ENCODE assay signal across 27 cellular contexts in genomic region chr5:156570615-156571014, GRCh38.
"Had no signal": no experiment of that assay in that cellular context is flagged by ENCODE, and none has a peak within 500 bp of the region (broad histone marks: within the 10 kb centered on the region; RNA-seq: fewer than 3 reads in every experiment).

No MANE protein-coding gene starts in this region.

- H3K4me3 ChIP-seq: stomach, suprapubic skin, testis, thoracic aorta, thyroid gland, tibial artery, tibial nerve, transverse colon, upper lobe of left lung, upper lobe of right lung, uterus, vagina had no signal

- H3K27ac ChIP-seq: stomach, suprapubic skin, testis, thoracic aorta, thyroid gland, tibial artery, tibial nerve, transverse colon, upper lobe of left lung, upper lobe of right lung, uterus, vagina had no signal

- H3K9me3 ChIP-seq: stomach, suprapubic skin, testis, thoracic aorta, thyroid gland, tibial artery, tibial nerve, transverse colon, upper lobe of left lung, upper lobe of right lung, uterus, vagina had no signal

- H3K9me3 Mint-ChIP-seq: stimulated activated effector memory CD8-positive, alpha-beta T cell treated with anti-CD3 and anti-CD28 coated beads, Interleukin-12 subunit alpha, Interleukin-12 subunit beta, amount 100 ng/mL, for 72 hours; stimulated activated memory B cell treated with anti-CD40 and anti-IgM and Interleukin-4, amounts not matched to agents 10 μg/mL and 1 μg/mL and 100 μg/mL, for 72 hours; stimulated activated naive B cell treated with anti-CD40 and anti-IgM and Interleukin-4, amounts not matched to agents 10 μg/mL and 1 μg/mL and 100 μg/mL, for 72 hours; stimulated activated naive CD8-positive, alpha-beta T cell treated with anti-CD3 and anti-CD28 coated beads, Interleukin-15, amount 100 ng/mL, for 72 hours; stimulated activated naive CD8-positive, alpha-beta T cell treated with anti-CD3 and anti-CD28 coated beads, Interleukin-15, Interleukin-2, amounts not matched to agents 100 ng/mL and 50 ng/mL, for 24 hours; type B pancreatic cell had no signal

- DNase-seq: stimulated activated CD4-positive, alpha-beta T cell treated with anti-CD3 and anti-CD28 coated beads, Interleukin-2, amount 100 ng/mL, for 48 hours; stimulated activated CD4-positive, alpha-beta T cell treated with anti-CD3 and anti-CD28 coated beads, Interleukin-4, amount 100 ng/mL, for 24 hours; stimulated activated CD4-positive, alpha-beta T cell treated with anti-CD3 and anti-CD28 coated beads, Interleukin-4, amount 100 ng/mL, for 4 hours; stimulated activated CD8-positive, alpha-beta memory T cell treated with anti-CD3 and anti-CD28 coated beads, Interleukin-4, amount 100 ng/mL, for 48 hours; stimulated activated naive B cell treated with anti-CD40 and anti-IgM and Interleukin-4, amounts not matched to agents 10 μg/mL and 1 μg/mL and 100 μg/mL, for 72 hours; stimulated activated naive CD4-positive, alpha-beta T cell; stimulated activated naive CD4-positive, alpha-beta T cell treated with Interleukin-2 at 50 U/mL for 16 hours; stimulated activated naive CD8-positive, alpha-beta T cell treated with anti-CD3 and anti-CD28 coated beads, Interleukin-15, amount 100 ng/mL, for 72 hours; stimulated activated naive CD8-positive, alpha-beta T cell treated with anti-CD3 and anti-CD28 coated beads, Interleukin-15, Interleukin-2, amounts not matched to agents 100 U/mL and 50 U/mL, for 24 hours; stomach; substantia nigra; testis; thyroid gland; tibial artery; transverse colon; trophoblast cell; upper lobe of left lung; upper lobe of right lung; uterus had no signal

- H3K36me3 ChIP-seq: stomach, suprapubic skin, thoracic aorta, thyroid gland, tibial artery, tibial nerve, transverse colon, upper lobe of left lung, upper lobe of right lung, uterus, vagina had no signal

- H3K27me3 ChIP-seq: stomach, suprapubic skin, testis, thyroid gland, tibial artery, tibial nerve, transverse colon, upper lobe of left lung, upper lobe of right lung, uterus, vagina had no signal

- H3K4me3 Mint-ChIP-seq: stimulated activated effector memory CD8-positive, alpha-beta T cell treated with anti-CD3 and anti-CD28 coated beads, Interleukin-12 subunit alpha, Interleukin-12 subunit beta, amount 100 ng/mL, for 72 hours; stimulated activated memory B cell treated with anti-CD40 and anti-IgM and Interleukin-4, amounts not matched to agents 10 μg/mL and 1 μg/mL and 100 μg/mL, for 72 hours; stimulated activated naive B cell treated with anti-CD40 and anti-IgM and Interleukin-4, amounts not matched to agents 10 μg/mL and 1 μg/mL and 100 μg/mL, for 72 hours; stimulated activated naive CD8-positive, alpha-beta T cell treated with anti-CD3 and anti-CD28 coated beads, Interleukin-15, amount 100 ng/mL, for 72 hours; stimulated activated naive CD8-positive, alpha-beta T cell treated with anti-CD3 and anti-CD28 coated beads, Interleukin-15, Interleukin-2, amounts not matched to agents 100 ng/mL and 50 ng/mL, for 24 hours; type B pancreatic cell had no signal

- H3K36me3 Mint-ChIP-seq: stimulated activated effector memory CD8-positive, alpha-beta T cell treated with anti-CD3 and anti-CD28 coated beads, Interleukin-12 subunit alpha, Interleukin-12 subunit beta, amount 100 ng/mL, for 72 hours; stimulated activated memory B cell treated with anti-CD40 and anti-IgM and Interleukin-4, amounts not matched to agents 10 μg/mL and 1 μg/mL and 100 μg/mL, for 72 hours; stimulated activated naive B cell treated with anti-CD40 and anti-IgM and Interleukin-4, amounts not matched to agents 10 μg/mL and 1 μg/mL and 100 μg/mL, for 72 hours; type B pancreatic cell had no signal

- H3K27me3 Mint-ChIP-seq: stimulated activated memory B cell treated with anti-CD40 and anti-IgM and Interleukin-4, amounts not matched to agents 10 μg/mL and 1 μg/mL and 100 μg/mL, for 72 hours; stimulated activated naive B cell treated with anti-CD40 and anti-IgM and Interleukin-4, amounts not matched to agents 10 μg/mL and 1 μg/mL and 100 μg/mL, for 72 hours; stimulated activated naive CD8-positive, alpha-beta T cell treated with anti-CD3 and anti-CD28 coated beads, Interleukin-15, amount 100 ng/mL, for 72 hours; stimulated activated naive CD8-positive, alpha-beta T cell treated with anti-CD3 and anti-CD28 coated beads, Interleukin-15, Interleukin-2, amounts not matched to agents 100 ng/mL and 50 ng/mL, for 24 hours; type B pancreatic cell had no signal

- H3K4me1 Mint-ChIP-seq: stimulated activated effector memory CD8-positive, alpha-beta T cell treated with anti-CD3 and anti-CD28 coated beads, Interleukin-12 subunit alpha, Interleukin-12 subunit beta, amount 100 ng/mL, for 72 hours; stimulated activated memory B cell treated with anti-CD40 and anti-IgM and Interleukin-4, amounts not matched to agents 10 μg/mL and 1 μg/mL and 100 μg/mL, for 72 hours; stimulated activated naive B cell treated with anti-CD40 and anti-IgM and Interleukin-4, amounts not matched to agents 10 μg/mL and 1 μg/mL and 100 μg/mL, for 72 hours; stimulated activated naive CD8-positive, alpha-beta T cell treated with anti-CD3 and anti-CD28 coated beads, Interleukin-15, amount 100 ng/mL, for 72 hours had no signal

- H3K27ac Mint-ChIP-seq: stimulated activated effector memory CD8-positive, alpha-beta T cell treated with anti-CD3 and anti-CD28 coated beads, Interleukin-12 subunit alpha, Interleukin-12 subunit beta, amount 100 ng/mL, for 72 hours; stimulated activated memory B cell treated with anti-CD40 and anti-IgM and Interleukin-4, amounts not matched to agents 10 μg/mL and 1 μg/mL and 100 μg/mL, for 72 hours; stimulated activated naive B cell treated with anti-CD40 and anti-IgM and Interleukin-4, amounts not matched to agents 10 μg/mL and 1 μg/mL and 100 μg/mL, for 72 hours; stimulated activated naive CD8-positive, alpha-beta T cell treated with anti-CD3 and anti-CD28 coated beads, Interleukin-15, amount 100 ng/mL, for 72 hours; stimulated activated naive CD8-positive, alpha-beta T cell treated with anti-CD3 and anti-CD28 coated beads, Interleukin-15, Interleukin-2, amounts not matched to agents 100 ng/mL and 50 ng/mL, for 24 hours; type B pancreatic cell had no signal
